15 cellular contexts compared by ENCODE assay signal in genomic region chr1:15810073-15810472, GRCh38. TPM values are rescaled to one million over a fixed set of nuclear protein-coding genes. Genes with fewer than 3 reads are reported as not detected.
DNase-seq lines count a peak whose midpoint lies in the region; TF ChIP-seq lines count a peak whose summit lies in the region.
"Had no signal": no experiment of that assay in that cellular context is flagged by ENCODE, and none has a peak within 500 bp of the region (broad histone marks: within the 10 kb centered on the region; RNA-seq: fewer than 3 reads in every experiment).

No MANE protein-coding gene starts in this region.

- H3K27ac ChIP-seq in ascending aorta: peak overlapping the region; percentile 78 to 81
- H3K27ac ChIP-seq in tibial artery: peak overlapping the region; percentile 76 to 82
- H3K27ac ChIP-seq: GM23248, Peyer's patch had no signal

- H3K4me1 ChIP-seq in ascending aorta: peaks cover 11 to 28% of the 10 kb centered on the region in 2 donors
- H3K4me1 ChIP-seq in tibial artery: peaks cover 0 to 45% (median 19%) of the 10 kb centered on the region in 4 donors
- H3K4me1 ChIP-seq: Peyer's patch had no signal

- no peak overlapping the region for H3K4me3 ChIP-seq in ascending aorta
- no peak overlapping the region for H3K4me3 ChIP-seq in tibial artery
- H3K4me3 ChIP-seq: GM23248, Peyer's patch had no signal

- H3K27me3 ChIP-seq in ascending aorta: no peaks in the 10 kb centered on the region
- no peaks in the 10 kb centered on the region for H3K27me3 ChIP-seq in tibial artery
- H3K27me3 ChIP-seq: Peyer's patch had no signal

- intact Hi-C loops in ascending aorta (cut with DNase I) (no loop called here), tibial artery (cut with DNase I; ENCODE audit: low total_unique reads) (loop anchor here (5.0 kb wide), 1 partner anchor 182 kb away; no protein-coding TSS in a partner anchor)

- TF ChIP-seq CTCF in ascending aorta (IDR thresholded peaks at IDR 0.05) (no peak), tibial artery (IDR thresholded peaks at IDR 0.05) (no peak)

- DNase-seq in ascending aorta (ENCODE audit: low spot score in 2 of 2): no peak
- DNase-seq in fibroblast of peridontal ligament (ENCODE audit: extremely low read depth): peak; percentile 28
- peak; percentile 29 for DNase-seq in occipital lobe (lab: John Stamatoyannopoulos, UW)
- DNase-seq in tibial artery: peak; percentile 72 to 82
- no peak for DNase-seq in effector CD4-positive, alpha-beta T cell
- DNase-seq in COLO668 (lab: John Stamatoyannopoulos, UW; ENCODE audit: unreplicated experiment): no peak
- DNase-seq in NCI-H2227 (lab: John Stamatoyannopoulos, UW; ENCODE audit: unreplicated experiment): no peak
- DNase-seq: AML-193; CD4-positive, CD25-positive, alpha-beta regulatory T cell; DMS79 treated with DMSO at 0.1 percent for 48 hours; GM23248; NCI-H1436 treated with DMSO at 0.1 percent for 48 hours; NCI-H69; Peyer's patch; SHP77 treated with DMSO at 0.1 percent for 48 hours had no signal

- H3K9me3 ChIP-seq in ascending aorta (no peaks in the 10 kb centered on the region), tibial artery (no peaks in the 10 kb centered on the region)
- H3K9me3 ChIP-seq: Peyer's patch had no signal

- H3K36me3 ChIP-seq in ascending aorta (no peaks in the 10 kb centered on the region), tibial artery (no peaks in the 10 kb centered on the region)
- H3K36me3 ChIP-seq: Peyer's patch had no signal

RNA-seq across cellular contexts. Expression of gene UQCRHL, which starts 2.6 kb away (rescaled TPM):
- total RNA-seq in ascending aorta (not detected), occipital lobe (2.7 TPM)

RNA-seq across cellular contexts. Expression of gene SPEN, which starts 37.4 kb away (rescaled TPM):
- total RNA-seq in ascending aorta (53.9 TPM), occipital lobe (80.0 TPM)

RNA-seq across cellular contexts. Expression of gene FBLIM1, which starts 51.5 kb away (rescaled TPM):
- total RNA-seq in ascending aorta: 641 TPM
- 11.4 TPM for total RNA-seq in occipital lobe
- total RNA-seq: CD4-positive, CD25-positive, alpha-beta regulatory T cell had no signal

Comparison
In these comparisons a context has a peak if more than half of its experiments do, and no peak if none do; other contexts are left out.
1. DNase-seq: peak in fibroblast of peridontal ligament (single experiment), occipital lobe (single experiment) and tibial artery (2 of 2); none in ascending aorta (0 of 2), effector CD4-positive, alpha-beta T cell (single experiment), COLO668 (single experiment) and NCI-H2227 (single experiment).
2. RNA of gene FBLIM1, which starts 51.5 kb away (total RNA-seq): 641 TPM in ascending aorta (single experiment); 11.4 TPM in occipital lobe (single experiment); every median in the first group is over 10 times any median in the second.